26 cellular contexts compared by ENCODE assay signal in the genomic region with DNA sequence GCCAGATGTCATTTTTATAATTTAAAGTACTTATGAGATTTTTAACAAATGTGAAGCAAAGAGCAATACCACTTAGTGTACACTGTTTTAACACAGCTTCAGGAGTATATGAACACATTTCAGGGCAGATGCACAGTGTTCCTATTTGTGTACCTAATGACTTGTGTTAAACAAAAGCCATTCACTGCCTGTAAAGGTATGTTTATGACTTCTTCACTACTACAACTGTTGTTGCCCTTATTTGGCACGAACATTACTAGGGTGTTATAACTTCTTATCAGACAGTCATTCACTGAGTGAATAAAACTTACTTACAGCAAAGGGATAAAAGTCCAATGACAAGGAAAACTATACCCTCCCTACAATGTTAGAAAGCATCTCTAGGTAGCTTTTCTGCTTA.
"Had no signal": no experiment of that assay in that cellular context is flagged by ENCODE, and none has a peak within 500 bp of the region (broad histone marks: within the 10 kb centered on the region; RNA-seq: fewer than 3 reads in every experiment).

No MANE protein-coding gene starts in this region.

- H3K9me3 ChIP-seq: colonic mucosa, gastroesophageal sphincter, heart right ventricle, psoas muscle, sigmoid colon, spleen, testis, tibial nerve, upper lobe of left lung had no signal

- H3K4me2 ChIP-seq: neural progenitor cell had no signal

- DNase-seq: colonic mucosa; effector CD8-positive, alpha-beta T cell; endodermal cell; foreskin keratinocyte; heart right ventricle; hypothalamus; immature natural killer cell; islet precursor cell; kidney glomerular epithelial cell; naive thymus-derived CD4-positive, alpha-beta T cell; psoas muscle; right cardiac atrium; sigmoid colon; spleen; stimulated activated CD4-positive, alpha-beta T cell treated with anti-CD3 and anti-CD28 coated beads, Interleukin-4, amount 100 ng/mL, for 4 hours; stimulated activated naive CD8-positive, alpha-beta T cell treated with anti-CD3 and anti-CD28 coated beads, Interleukin-15, Interleukin-2, amounts not matched to agents 100 U/mL and 50 U/mL, for 24 hours; substantia nigra; testis; upper lobe of left lung had no signal

- H2AFZ ChIP-seq: neural progenitor cell had no signal

- H3K4me1 ChIP-seq: colonic mucosa, foreskin keratinocyte, psoas muscle, testis had no signal

- ATAC-seq: esophagus mucosa; foreskin keratinocyte; gastroesophageal sphincter; heart right ventricle; naive thymus-derived CD4-positive, alpha-beta T cell; psoas muscle; right cardiac atrium; stimulated activated memory B cell treated with anti-CD40 and anti-IgM and Interleukin-4, amounts not matched to agents 10 μg/mL and 1 μg/mL and 100 μg/mL, for 72 hours; stimulated activated naive CD8-positive, alpha-beta T cell treated with anti-CD3 and anti-CD28 coated beads, Interleukin-15, Interleukin-2, amounts not matched to agents 100 U/mL and 50 U/mL, for 24 hours had no signal

- H3K4me3 ChIP-seq: colonic mucosa, gastroesophageal sphincter, heart right ventricle, lung, neural progenitor cell, psoas muscle, sigmoid colon, spleen, testis, tibial nerve, upper lobe of left lung had no signal

- H3K36me3 ChIP-seq: colonic mucosa, gastroesophageal sphincter, heart right ventricle, neural progenitor cell, sigmoid colon, spleen, tibial nerve, upper lobe of left lung had no signal

- H3K27me3 ChIP-seq: colonic mucosa, foreskin keratinocyte, gastroesophageal sphincter, heart right ventricle, neural progenitor cell, sigmoid colon, testis, tibial nerve, upper lobe of left lung had no signal

- H3K27ac ChIP-seq: colonic mucosa, epithelial cell of prostate, foreskin keratinocyte, gastroesophageal sphincter, heart right ventricle, neural progenitor cell, psoas muscle, sigmoid colon, spleen, testis, tibial nerve, upper lobe of left lung had no signal
